ENCODE assay signal across 20 cellular contexts in genomic region chr20:60001027-60001567, GRCh38. TPM values are rescaled to one million over a fixed set of nuclear protein-coding genes. Genes with fewer than 3 reads are reported as not detected.
DNase-seq lines count a peak whose midpoint lies in the region; ATAC-seq, FAIRE-seq and TF ChIP-seq lines count a peak whose summit lies in the region.
"Had no signal": no experiment of that assay in that cellular context is flagged by ENCODE, and none has a peak within 500 bp of the region (broad histone marks: within the 10 kb centered on the region; RNA-seq: fewer than 3 reads in every experiment).

No MANE protein-coding gene starts in this region.

- H3K4me1 ChIP-seq in IMR-90 (ENCODE audit: control insufficient read depth, insufficient read depth, low read length) (no peaks in the 10 kb centered on the region), PC-3 (ENCODE audit: insufficient read depth, low read length) (peaks cover 16% of the 10 kb centered on the region; the same call in 1 of the 2 replicates), BE2C (no peaks in the 10 kb centered on the region)
- H3K4me1 ChIP-seq: gastrocnemius medialis, HAP-1 had no signal

- no peaks in the 10 kb centered on the region for H3K79me2 ChIP-seq in PC-3 (ENCODE audit: low read length)

- H3K9me1 ChIP-seq in IMR-90 (ENCODE audit: insufficient read depth, low read length), result no peaks in the 10 kb centered on the region

- ATAC-seq in IMR-90 (ENCODE audit: low read depth), result no peak
- peak; percentile 32; the same call in 1 of the 2 replicates for ATAC-seq in PC-3
- ATAC-seq: activated CD8-positive, alpha-beta T cell treated with anti-CD3 and anti-CD28 coated beads for 36 hours; gastrocnemius medialis; natural killer cell; stimulated activated effector memory CD8-positive, alpha-beta T cell treated with anti-CD3 and anti-CD28 coated beads, Interleukin-12 subunit alpha, Interleukin-12 subunit beta, amount 100 ng/mL, for 72 hours had no signal

- H3K18ac ChIP-seq in IMR-90 (ENCODE audit: low read depth, low read length), result no peak overlapping the region

- no peak for TF ChIP-seq RAD21 in IMR-90 (IDR thresholded peaks at IDR 0.05; ENCODE audit: low read length)

- H3K27me3 ChIP-seq in IMR-90 (ENCODE audit: control insufficient read depth, insufficient read depth, low read length) (peaks cover 6% of the 10 kb centered on the region; the same call in 1 of the 2 replicates), PC-3 (ENCODE audit: low read length) (no peaks in the 10 kb centered on the region), BE2C (no peaks in the 10 kb centered on the region)
- H3K27me3 ChIP-seq: gastrocnemius medialis had no signal

- no peak overlapping the region for H3K4me2 ChIP-seq in IMR-90 (ENCODE audit: low read depth, low read length)
- peak overlapping the region; percentile 25; the same call in 1 of the 2 replicates for H3K4me2 ChIP-seq in PC-3 (ENCODE audit: low read length)
- H3K4me2 ChIP-seq: SK-N-SH had no signal

- H4K20me1 ChIP-seq in IMR-90 (ENCODE audit: insufficient read depth, low read length) (no peaks in the 10 kb centered on the region), PC-3 (ENCODE audit: low read length) (no peaks in the 10 kb centered on the region)

- no peaks in the 10 kb centered on the region for H3K36me3 ChIP-seq in IMR-90 (ENCODE audit: control insufficient read depth, insufficient read depth, low read length)
- no peaks in the 10 kb centered on the region for H3K36me3 ChIP-seq in PC-3 (ENCODE audit: low read depth, low read length)
- H3K36me3 ChIP-seq in BE2C, result no peaks in the 10 kb centered on the region
- H3K36me3 ChIP-seq: gastrocnemius medialis, HAP-1 had no signal

- DNase-seq in DMS153 treated with DMSO at 0.1 percent for 48 hours (lab: John Stamatoyannopoulos, UW; ENCODE audit: unreplicated experiment) (peak; percentile 34), IMR-90 (peak; percentile 5), PC-3 (peak; percentile 12), myocyte (ENCODE audit: low read depth) (peak; percentile 18), DMS53 (lab: John Stamatoyannopoulos, UW) (no peak), BE2C (no peak), urothelium cell line (ENCODE audit: low spot score) (no peak)
- DNase-seq: activated B cell treated with CpG ODN at 0.5 μM for 24 hours; activated CD8-positive, alpha-beta T cell treated with anti-CD3 and anti-CD28 coated beads for 36 hours; activated naive CD4-positive, alpha-beta T cell treated with anti-CD3 and anti-CD28 coated beads for 36 hours; activated T-cell treated with anti-CD3 and anti-CD28 coated beads, Interleukin-2, amount 50 U/mL, for 24 hours; CD8-positive, alpha-beta memory T cell; central memory CD4-positive, alpha-beta T cell; gastrocnemius medialis; natural killer cell; NCI-H1694; SK-N-SH had no signal

- H2AFZ ChIP-seq in IMR-90 (replicated peaks; ENCODE audit: low read length, poor library complexity) (no peak overlapping the region), PC-3 (ENCODE audit: low read length) (no peak overlapping the region)

- no peak overlapping the region for H3K23ac ChIP-seq in IMR-90 (ENCODE audit: low read depth, low read length)

- no peak overlapping the region for H2BK120ac ChIP-seq in IMR-90 (ENCODE audit: low read depth, low read length)

- no peak overlapping the region for H3K56ac ChIP-seq in IMR-90 (ENCODE audit: extremely low read depth, insufficient read depth, low read length)

- H3K9ac ChIP-seq in IMR-90 (ENCODE audit: low read depth, low read length) (no peak overlapping the region), PC-3 (ENCODE audit: low read length) (no peak overlapping the region)
- H3K9ac ChIP-seq: SK-N-SH had no signal

- H3F3A ChIP-seq in PC-3 (ENCODE audit: low read length, unreplicated experiment), result no peaks in the 10 kb centered on the region

- dilution Hi-C loops in IMR-90 (cut with HindIII; ENCODE audit: low sequenced_read_pairs, unreplicated experiment), result no loop called here

- H4K5ac ChIP-seq in IMR-90 (ENCODE audit: low read depth, low read length), result no peak overlapping the region

- in situ Hi-C loops in IMR-90 (cut with MboI; ENCODE audit: low sequenced_read_pairs), result no loop called here

- no peak overlapping the region for H3K4ac ChIP-seq in IMR-90 (ENCODE audit: low read depth, low read length)

- no peak overlapping the region for H4K91ac ChIP-seq in IMR-90 (ENCODE audit: insufficient read depth, low read depth, low read length)

- H2BK20ac ChIP-seq in IMR-90 (ENCODE audit: low read depth, low read length), result no peak overlapping the region

- 80% methylated on average over 1 of the region's 14 CpGs; no CpG with 5 or more reads in 1 of the 2 experiments for WGBS in IMR-90 (ENCODE audit: extremely low coverage in 2 of 2, insufficient read length in 1 of 2), 2 experiments

- H4K8ac ChIP-seq in IMR-90 (ENCODE audit: low read depth in 2 of 2, low read length in 2 of 2), result no peak overlapping the region

- no peaks in the 10 kb centered on the region for H3K9me2 ChIP-seq in PC-3 (replicated peaks; ENCODE audit: low read length)
- H3K9me2 ChIP-seq: SK-N-SH had no signal

- POLR2A ChIA-PET in IMR-90 (lab: Charles Lee; ENCODE audit: unreplicated experiment) (no interaction called here), PC-3 (lab: Charles Lee; ENCODE audit: unreplicated experiment) (interaction anchor here (0.6 kb wide), 1 partner anchor 172 kb away, joined by 6 read pairs; no protein-coding TSS in a partner anchor)

- no peaks in the 10 kb centered on the region for H3K79me1 ChIP-seq in IMR-90 (ENCODE audit: low read depth in 1 of 2, low read length in 2 of 2)

- H2AK5ac ChIP-seq in IMR-90 (ENCODE audit: low read depth, low read length), result no peak overlapping the region

- FAIRE-seq in urothelium cell line (lab: Jason Lieb, UNC), result no peak

- BruUV-seq in IMR-90 (replicated peaks; lab: Mats Ljungman, UMichigan) (no TSS peak), PC-3 (replicated peaks; lab: Mats Ljungman, UMichigan) (no TSS peak)

- TF ChIP-seq CTCF in IMR-90 (conservative IDR thresholded peaks at IDR 0.05; ENCODE audit: low read depth, low read length), result no peak
- no peak for TF ChIP-seq CTCF in PC-3 (conservative IDR thresholded peaks at IDR 0.05; ENCODE audit: low read depth, low read length)
- TF ChIP-seq CTCF in BE2C (IDR thresholded peaks at IDR 0.05; ENCODE audit: low read depth, low read length), result no peak

- CTCF ChIA-PET in IMR-90 (lab: Yijun Ruan, JAX) (no interaction called here), PC-3 (lab: Charles Lee) (no interaction called here)

- TF ChIP-seq POLR2A in IMR-90 (IDR thresholded peaks at IDR 0.05; ENCODE audit: low read depth, low read length), result no peak

- H3K9me3 ChIP-seq in IMR-90 (ENCODE audit: control insufficient read depth, insufficient read depth, low read length) (no peaks in the 10 kb centered on the region), PC-3 (ENCODE audit: low read length) (no peaks in the 10 kb centered on the region), BE2C (no peaks in the 10 kb centered on the region)
- H3K9me3 ChIP-seq: gastrocnemius medialis, HAP-1, SK-N-SH had no signal

- no peak overlapping the region for H2BK15ac ChIP-seq in IMR-90 (ENCODE audit: low read depth, low read length)

- H3K27ac ChIP-seq in IMR-90 (ENCODE audit: insufficient read depth, low read length) (no peak overlapping the region), PC-3 (ENCODE audit: low read length) (no peak overlapping the region)
- H3K27ac ChIP-seq: epithelial cell of prostate, gastrocnemius medialis had no signal

- intact Hi-C loops in IMR-90 (cut with micrococcal nuclease), result no loop called here
- intact Hi-C loops in PC-3 (cut with micrococcal nuclease), result no loop called here

- no peak overlapping the region for H2AK9ac ChIP-seq in IMR-90 (replicated peaks; ENCODE audit: low read depth, low read length, poor library complexity)

- H2BK5ac ChIP-seq in IMR-90 (ENCODE audit: low read depth, low read length, poor library complexity, severe bottlenecking), result no peak overlapping the region

- no peak overlapping the region for H3K4me3 ChIP-seq in IMR-90 (ENCODE audit: insufficient read depth, low read depth, low read length)
- H3K4me3 ChIP-seq in PC-3 (ENCODE audit: low read length), result no peak overlapping the region
- H3K4me3 ChIP-seq in BE2C (ENCODE audit: low read depth, low read length), result no peak overlapping the region
- H3K4me3 ChIP-seq: gastrocnemius medialis, HAP-1 had no signal

- H3K14ac ChIP-seq in IMR-90 (replicated peaks; ENCODE audit: low read depth, low read length), result no peak overlapping the region

TF ChIP-seq in IMR-90, 13 proteins besides CTCF, POLR2A, EP300 and RAD21 (continues in another document):
- TF ChIP-seq USF2 (IDR thresholded peaks at IDR 0.05; ENCODE audit: low read depth, low read length) (no peak), CHD1 (IDR thresholded peaks at IDR 0.05; ENCODE audit: low read depth, low read length) (no peak), BHLHE40 (IDR thresholded peaks at IDR 0.05; ENCODE audit: low read depth, low read length) (no peak), SMC3 (IDR thresholded peaks at IDR 0.05; ENCODE audit: low read depth, low read length) (no peak), RFX5 (IDR thresholded peaks at IDR 0.05; ENCODE audit: low read depth, low read length) (no peak), FOS (IDR thresholded peaks at IDR 0.05; ENCODE audit: low read depth, low read length) (no peak), RCOR1 (IDR thresholded peaks at IDR 0.05; ENCODE audit: insufficient replicate concordance, low read length) (no peak), MXI1 (IDR thresholded peaks at IDR 0.05; ENCODE audit: borderline replicate concordance, low read depth, low read length) (no peak), MAZ (IDR thresholded peaks at IDR 0.05; ENCODE audit: borderline replicate concordance, low read depth, low read length) (no peak), NFE2L2 (IDR thresholded peaks at IDR 0.05; ENCODE audit: low read depth, low read length) (no peak)

RNA-seq across cellular contexts. Expression of gene CDH26, which starts 42.9 kb away (rescaled TPM):
- total RNA-seq in IMR-90 (2012; rRNA removed) (not detected in 2 replicates), PC-3 (2014; rRNA removed) (1.2 and 1.4 TPM in 2 replicates), myocyte (0.10 and 0.19 TPM in 2 replicates)
- polyA plus RNA-seq in IMR-90 (2012; rRNA removed), result not detected in 2 replicates
- polyA plus RNA-seq in IMR-90 (2012; cell fraction: cytosol; rRNA removed), result not detected in 2 replicates
- 0.16 and 0.28 TPM in 2 replicates for polyA plus RNA-seq in IMR-90 (2012; cell fraction: nucleus; rRNA removed; ENCODE audit: low replicate concordance)
- 0.33 TPM for polyA plus RNA-seq in myocyte (2012)
- not detected for polyA plus RNA-seq in BE2C (2012; ENCODE audit: insufficient read depth, insufficient read length, low read depth)
- polyA plus RNA-seq: CD8-positive, alpha-beta memory T cell had no signal

Comparison
In these comparisons a context has a peak if more than half of its experiments do, and no peak if none do; other contexts are left out.
1. DNase-seq: peak in DMS153 treated with DMSO at 0.1 percent for 48 hours (single experiment), IMR-90 (single experiment), PC-3 (single experiment) and myocyte (single experiment); none in DMS53 (single experiment), BE2C (single experiment) and urothelium cell line (single experiment).